Comparison of ENCODE assay signal across 32 cellular contexts in the genomic region with DNA sequence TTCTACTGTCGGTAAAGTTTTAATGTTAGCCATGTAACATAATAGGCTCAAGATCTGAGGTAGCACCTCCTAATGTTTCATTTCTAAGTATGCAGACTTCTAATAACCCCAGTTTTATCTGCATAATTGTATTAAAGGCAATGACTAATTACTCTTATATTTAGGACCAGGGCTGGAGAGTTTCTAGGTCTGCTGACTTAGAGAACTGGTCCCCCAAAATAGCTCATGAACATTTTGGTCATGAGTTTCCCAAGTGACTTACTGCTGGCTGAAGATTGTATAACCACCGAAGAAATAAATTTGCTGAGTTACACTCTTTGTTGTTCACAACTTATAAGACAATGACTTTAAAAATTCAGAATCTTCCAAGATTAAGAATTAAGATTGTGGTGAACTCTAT.
"Had no signal": no experiment of that assay in that cellular context is flagged by ENCODE, and none has a peak within 500 bp of the region (broad histone marks: within the 10 kb centered on the region; RNA-seq: fewer than 3 reads in every experiment).

No MANE protein-coding gene starts in this region.

- ATAC-seq: naive thymus-derived CD4-positive, alpha-beta T cell; natural killer cell; right cardiac atrium; right lobe of liver; stimulated activated memory B cell treated with anti-CD40 and anti-IgM and Interleukin-4, amounts not matched to agents 10 μg/mL and 1 μg/mL and 100 μg/mL, for 72 hours; stimulated activated naive CD8-positive, alpha-beta T cell treated with anti-CD3 and anti-CD28 coated beads, Interleukin-15, amount 100 ng/mL, for 72 hours; stimulated activated naive CD8-positive, alpha-beta T cell treated with anti-CD3 and anti-CD28 coated beads, Interleukin-15, Interleukin-2, amounts not matched to agents 100 U/mL and 50 U/mL, for 24 hours had no signal

- H3K27ac ChIP-seq: neural progenitor cell, ovary, parathyroid adenoma, prostate gland, right lobe of liver, sigmoid colon, skin epidermis, spleen, suprapubic skin, testis, thyroid gland, tibial nerve, upper lobe of left lung, vagina had no signal

- H3K27me3 ChIP-seq: neural progenitor cell, ovary, right lobe of liver, sigmoid colon, spleen, suprapubic skin, testis, thyroid gland, tibial nerve, upper lobe of left lung, vagina had no signal

- H2AFZ ChIP-seq: neural progenitor cell, parathyroid adenoma had no signal

- H3K79me2 ChIP-seq: parathyroid adenoma had no signal

- H3K36me3 ChIP-seq: ovary, prostate gland had no signal

- H3K4me1 ChIP-seq: neural progenitor cell, parathyroid adenoma, prostate gland, right lobe of liver, sigmoid colon, spleen, suprapubic skin, testis, thyroid gland, tibial nerve, upper lobe of left lung, vagina had no signal

- H3K4me2 ChIP-seq: neural progenitor cell, smooth muscle cell had no signal

- H3K9ac ChIP-seq: neural progenitor cell, parathyroid adenoma had no signal

- H3K4me3 ChIP-seq: neural progenitor cell, ovary, prostate gland, right lobe of liver, sigmoid colon, skin epidermis, smooth muscle cell, spleen, suprapubic skin, testis, thyroid gland, tibial nerve, upper lobe of left lung, vagina had no signal

- DNase-seq: naive thymus-derived CD4-positive, alpha-beta T cell; natural killer cell; occipital lobe; ovary; posterior cingulate gyrus; retina; right cardiac atrium; right lobe of liver; sigmoid colon; spleen; stimulated activated CD4-positive, alpha-beta T cell treated with anti-CD3 and anti-CD28 coated beads, Interleukin-12 subunit alpha, Interleukin-12 subunit beta, amount 100 ng/mL, for 4 hours; stimulated activated CD4-positive, alpha-beta T cell treated with anti-CD3 and anti-CD28 coated beads, Interleukin-1b, Interleukin-23, amount 100 ng/mL, for 48 hours; stimulated activated CD4-positive, alpha-beta T cell treated with anti-CD3 and anti-CD28 coated beads, Interleukin-4, amount 100 ng/mL, for 1 hour; stimulated activated CD4-positive, alpha-beta T cell treated with anti-CD3 and anti-CD28 coated beads, Interleukin-4, amount 100 ng/mL, for 4 hours; stimulated activated CD8-positive, alpha-beta memory T cell treated with anti-CD3 and anti-CD28 coated beads, Interleukin-4, amount 100 ng/mL, for 48 hours; stimulated activated naive CD4-positive, alpha-beta T cell; stimulated activated naive CD8-positive, alpha-beta T cell treated with anti-CD3 and anti-CD28 coated beads, Interleukin-15, amount 100 ng/mL, for 72 hours; stimulated activated naive CD8-positive, alpha-beta T cell treated with anti-CD3 and anti-CD28 coated beads, Interleukin-15, Interleukin-2, amounts not matched to agents 100 U/mL and 50 U/mL, for 24 hours; substantia nigra; testis; thyroid gland; trophoblast cell; upper lobe of left lung had no signal

- H3K9me3 ChIP-seq: ovary, prostate gland, right lobe of liver, sigmoid colon, spleen, suprapubic skin, testis, thyroid gland, tibial nerve, upper lobe of left lung, vagina had no signal
